Comparison of ENCODE assay signal across 9 cellular contexts in genomic region chr7:17041324-17041723, GRCh38.
DNase-seq lines count a peak whose midpoint lies in the region; ATAC-seq and TF ChIP-seq lines count a peak whose summit lies in the region.
"Had no signal": no experiment of that assay in that cellular context is flagged by ENCODE, and none has a peak within 500 bp of the region (broad histone marks: within the 10 kb centered on the region; RNA-seq: fewer than 3 reads in every experiment).

No MANE protein-coding gene starts in this region.

- peaks cover 0 to 5% (median 0%) of the 10 kb centered on the region in 11 donors for H3K9me3 Mint-ChIP-seq in naive thymus-derived CD4-positive, alpha-beta T cell

- no peak overlapping the region for H3K27ac ChIP-seq in naive thymus-derived CD4-positive, alpha-beta T cell (ENCODE audit: low read depth, low read length)

- intact Hi-C loops in naive thymus-derived CD4-positive, alpha-beta T cell (cut with micrococcal nuclease), result loop anchor here in 1 of 2 donors (1.0 kb wide), 1 partner anchor 193 kb away; no protein-coding TSS in a partner anchor

- DNase-seq in DMS79 (lab: John Stamatoyannopoulos, UW), result peak; percentile 57
- DNase-seq in NCI-H226, result peak; percentile 99
- DNase-seq in choroid plexus epithelial cell (ENCODE audit: low read depth), result peak; percentile 96
- peak in 1 of 9 donors; percentile 36 for DNase-seq in naive thymus-derived CD4-positive, alpha-beta T cell
- DNase-seq in BE2C, result no peak
- no peak for DNase-seq in amygdala (lab: John Stamatoyannopoulos, UW)

- H3K36me3 Mint-ChIP-seq in naive thymus-derived CD4-positive, alpha-beta T cell, result peaks cover 0 to 9% (median 0%) of the 10 kb centered on the region in 5 donors

- TF ChIP-seq CTCF in choroid plexus epithelial cell (conservative IDR thresholded peaks at IDR 0.05; ENCODE audit: low read depth, low read length) (no peak), BE2C (IDR thresholded peaks at IDR 0.05; ENCODE audit: low read depth, low read length) (no peak)

- POLR2A ChIA-PET in naive thymus-derived CD4-positive, alpha-beta T cell (lab: Charles Lee), result no interaction called here

- H3K27ac Mint-ChIP-seq in naive thymus-derived CD4-positive, alpha-beta T cell, result peak overlapping the region in 2 of 9 donors; percentile 50 to 75

- peaks cover 0 to 35% (median 7%) of the 10 kb centered on the region in 7 donors for H3K4me1 Mint-ChIP-seq in naive thymus-derived CD4-positive, alpha-beta T cell

- peak overlapping the region in 2 of 10 donors; percentile 24 to 44 for H3K4me3 Mint-ChIP-seq in naive thymus-derived CD4-positive, alpha-beta T cell

- peaks cover 10 to 22% (median 16%) of the 10 kb centered on the region in 5 donors for H3K27me3 Mint-ChIP-seq in naive thymus-derived CD4-positive, alpha-beta T cell

- H3K4me3 ChIP-seq in choroid plexus epithelial cell (ENCODE audit: low read depth, low read length) (no peak overlapping the region), BE2C (ENCODE audit: low read depth, low read length) (no peak overlapping the region)
- H3K4me3 ChIP-seq in naive thymus-derived CD4-positive, alpha-beta T cell (ENCODE audit: low read length), result no peak overlapping the region

- H3K27me3 ChIP-seq in naive thymus-derived CD4-positive, alpha-beta T cell (ENCODE audit: control insufficient read depth in 2 of 2, insufficient read depth in 2 of 2, low read length in 2 of 2), result no peaks in the 10 kb centered on the region
- no peaks in the 10 kb centered on the region; the same call in none of the 2 replicates for H3K27me3 ChIP-seq in BE2C

- ATAC-seq in naive thymus-derived CD4-positive, alpha-beta T cell, result peak; percentile 77
- ATAC-seq in GM18870 (IDR thresholded peaks at IDR 0.05; ENCODE audit: unreplicated experiment) (no peak), HG03095 (IDR thresholded peaks at IDR 0.05; ENCODE audit: unreplicated experiment) (no peak)
- ATAC-seq: HCT116 had no signal

- H3K4me1 ChIP-seq in naive thymus-derived CD4-positive, alpha-beta T cell (ENCODE audit: control insufficient read depth in 2 of 2, insufficient read depth in 2 of 2, low read length in 2 of 2), result no peaks in the 10 kb centered on the region
- H3K4me1 ChIP-seq in BE2C, result no peaks in the 10 kb centered on the region

- CTCF ChIA-PET in naive thymus-derived CD4-positive, alpha-beta T cell (lab: Charles Lee), result no interaction called here

- no peaks in the 10 kb centered on the region for H3K36me3 ChIP-seq in naive thymus-derived CD4-positive, alpha-beta T cell (ENCODE audit: control insufficient read depth in 2 of 3, insufficient read depth in 3 of 3, low read length in 3 of 3)
- H3K36me3 ChIP-seq in BE2C, result no peaks in the 10 kb centered on the region

- H3K9me3 ChIP-seq in naive thymus-derived CD4-positive, alpha-beta T cell (ENCODE audit: control insufficient read depth in 2 of 3, low read length in 3 of 3), result no peaks in the 10 kb centered on the region
- H3K9me3 ChIP-seq in BE2C, result no peaks in the 10 kb centered on the region

Comparison
In these comparisons a context has a peak if more than half of its experiments do, and no peak if none do; other contexts are left out.
1. DNase-seq: peak in DMS79 (single experiment), NCI-H226 (single experiment) and choroid plexus epithelial cell (single experiment); none in BE2C (single experiment) and amygdala (0 of 56).